12 cellular contexts compared by ENCODE assay signal in genomic region chr15:63465104-63465503, GRCh38. TPM values are rescaled to one million over a fixed set of nuclear protein-coding genes. Genes with fewer than 3 reads are reported as not detected.
DNase-seq lines count a peak whose midpoint lies in the region; ATAC-seq, FAIRE-seq and TF ChIP-seq lines count a peak whose summit lies in the region.
"Had no signal": no experiment of that assay in that cellular context is flagged by ENCODE, and none has a peak within 500 bp of the region (broad histone marks: within the 10 kb centered on the region; RNA-seq: fewer than 3 reads in every experiment).

No MANE protein-coding gene starts in this region.

- intact Hi-C loops in dorsolateral prefrontal cortex (cut with DNase I): loop anchor here in 1 of 2 donors (5.0 to 10.0 kb wide), 3 partner anchors 132 to 602 kb away; partner anchors contain the start of gene FBXL22

- FAIRE-seq in RCC 7860 (lab: Jason Lieb, UNC): no peak

- in situ Hi-C loops in Caki2 (cut with HindIII; ENCODE audit: low pct_unique_long_range_greater_than_20kb, low sequenced_read_pairs): no loop called here

- no peaks in the 10 kb centered on the region for H3K27me3 ChIP-seq in dorsolateral prefrontal cortex

- H3K4me3 ChIP-seq in dorsolateral prefrontal cortex: no peak overlapping the region

- DNase-seq in Caki2 (ENCODE audit: low read depth): peak; percentile 29
- DNase-seq in NCI-H446 treated with DMSO at 0.1 percent for 48 hours (lab: John Stamatoyannopoulos, UW): peak; percentile 40
- no peak for DNase-seq in dorsolateral prefrontal cortex
- DNase-seq in myocyte (ENCODE audit: low read depth): peak; percentile 90
- no peak for DNase-seq in RCC 7860 (ENCODE audit: low spot score)
- DNase-seq in caudate nucleus (lab: John Stamatoyannopoulos, UW): no peak
- DNase-seq in dedifferentiated amniotic fluid mesenchymal stem cell (ENCODE audit: extremely low spot score): no peak
- DNase-seq: activated CD4-positive, CD25-positive, alpha-beta regulatory T cell; activated T-cell treated with anti-CD3 and anti-CD28 coated beads, Interleukin-2, amount 50 U/mL, for 48 hours; CD8-positive, alpha-beta memory T cell; stimulated activated CD4-positive, alpha-beta T cell treated with anti-CD3 and anti-CD28 coated beads, Interleukin-4, amount 100 ng/mL, for 24 hours had no signal

- TF ChIP-seq CTCF in dorsolateral prefrontal cortex (IDR thresholded peaks at IDR 0.05 in 54 of 56, conservative IDR thresholded peaks at IDR 0.05 in 2 of 56; ENCODE audit: low read depth in 1 of 56, partially characterized antibody in 56 of 56): peak in 1 of 56 donors; percentile 15

- ATAC-seq in GM21367 (IDR thresholded peaks at IDR 0.05; ENCODE audit: unreplicated experiment): no peak

- H3K27ac ChIP-seq in dorsolateral prefrontal cortex (peak overlapping the region in 30 of 59 donors; percentile 2 to 79 (median 34)), caudate nucleus (ENCODE audit: low read depth, low read length) (no peak overlapping the region)

RNA-seq across cellular contexts. Expression of gene USP3, which starts 39.3 kb away (rescaled TPM):
- total RNA-seq in Caki2 (2014; rRNA removed; shearing (Covaris generic); ENCODE audit: low replicate concordance): 41.2 and 53.3 TPM in 2 replicates
- total RNA-seq in dorsolateral prefrontal cortex (10 to 100 TPM; 11.5 to 36.2 (median 21.9) TPM), myocyte (27.1 and 28.6 TPM in 2 replicates)
- polyA plus RNA-seq in myocyte (2012): 13.9 TPM

Comparison
In these comparisons a context has a peak if more than half of its experiments do, and no peak if none do; other contexts are left out.
1. DNase-seq: peak in Caki2 (single experiment), NCI-H446 treated with DMSO at 0.1 percent for 48 hours (single experiment) and myocyte (single experiment); none in dorsolateral prefrontal cortex (0 of 10), RCC 7860 (single experiment), caudate nucleus (0 of 61) and dedifferentiated amniotic fluid mesenchymal stem cell (single experiment).